In genomic region chr21:46253610-46254124, GRCh38 we compare ENCODE assay signal across 8 cellular contexts. TPM values are rescaled to one million over a fixed set of nuclear protein-coding genes. Genes with fewer than 3 reads are reported as not detected.
DNase-seq lines count a peak whose midpoint lies in the region; ATAC-seq lines count a peak whose summit lies in the region.

No MANE protein-coding gene starts in this region.

- no peak overlapping the region for H3K4me3 Mint-ChIP-seq in activated CD8-positive, alpha-beta memory T cell treated with anti-CD3 and anti-CD28 coated beads, Interleukin-2, amount 10 ng/mL, durations not matched to agents 7 days and 5 days
- H3K4me3 Mint-ChIP-seq in natural killer cell treated with Interleukin-12 subunit alpha and Interleukin-12 subunit beta and Interleukin-15 and Interleukin-18, amount 100 ng/mL, for 72 hours = peak overlapping the region; percentile 52

- CTCF ChIA-PET in activated CD8-positive, alpha-beta memory T cell treated with anti-CD3 and anti-CD28 coated beads, Interleukin-2, amount 10 ng/mL, durations not matched to agents 7 days and 5 days (lab: Charles Lee) = interaction anchor here (0.9 to 2.6 kb wide), 6 partner anchors 11 to 111 kb away, joined by 3 to 14 read pairs (median 4); a partner anchor contains a TSS

- peaks cover 37% of the 10 kb centered on the region for H3K4me1 Mint-ChIP-seq in activated CD8-positive, alpha-beta memory T cell treated with anti-CD3 and anti-CD28 coated beads, Interleukin-2, amount 10 ng/mL, durations not matched to agents 7 days and 5 days
- peaks cover 34 to 45% of the 10 kb centered on the region in 2 donors for H3K4me1 Mint-ChIP-seq in natural killer cell treated with Interleukin-12 subunit alpha and Interleukin-12 subunit beta and Interleukin-15 and Interleukin-18, amount 100 ng/mL, for 72 hours (ENCODE audit: low read depth in 2 of 2)

- peak; percentile 84 for DNase-seq in activated CD8-positive, alpha-beta memory T cell treated with anti-CD3 and anti-CD28 coated beads, Interleukin-2, amount 10 ng/mL, durations not matched to agents 7 days and 5 days
- DNase-seq in natural killer cell treated with Interleukin-12 subunit alpha and Interleukin-12 subunit beta and Interleukin-15 and Interleukin-18, amount 100 ng/mL, for 72 hours (ENCODE audit: low spot score) = peak; percentile 74
- no peak for DNase-seq in G401 (ENCODE audit: low spot score)
- no peak for DNase-seq in putamen (ENCODE audit: low spot score)

- peak; percentile 77 for ATAC-seq in GM18511 (IDR thresholded peaks at IDR 0.05; ENCODE audit: unreplicated experiment)
- ATAC-seq in HG03135 (IDR thresholded peaks at IDR 0.05; ENCODE audit: unreplicated experiment) = peak; percentile 50
- ATAC-seq in activated CD8-positive, alpha-beta memory T cell treated with anti-CD3 and anti-CD28 coated beads, Interleukin-2, amount 10 ng/mL, durations not matched to agents 7 days and 5 days = peak; percentile 90
- peak; percentile 86 to 91 for ATAC-seq in natural killer cell treated with Interleukin-12 subunit alpha and Interleukin-12 subunit beta and Interleukin-15 and Interleukin-18, amount 100 ng/mL, for 72 hours
- no peak for ATAC-seq in GM19455 (IDR thresholded peaks at IDR 0.05; ENCODE audit: unreplicated experiment)
- ATAC-seq in GM21367 (IDR thresholded peaks at IDR 0.05; ENCODE audit: unreplicated experiment) = no peak

- H3K36me3 Mint-ChIP-seq in activated CD8-positive, alpha-beta memory T cell treated with anti-CD3 and anti-CD28 coated beads, Interleukin-2, amount 10 ng/mL, durations not matched to agents 7 days and 5 days = peaks cover 68% of the 10 kb centered on the region
- peaks cover 29% of the 10 kb centered on the region for H3K36me3 Mint-ChIP-seq in natural killer cell treated with Interleukin-12 subunit alpha and Interleukin-12 subunit beta and Interleukin-15 and Interleukin-18, amount 100 ng/mL, for 72 hours

- peak overlapping the region; percentile 80 for H3K27ac Mint-ChIP-seq in activated CD8-positive, alpha-beta memory T cell treated with anti-CD3 and anti-CD28 coated beads, Interleukin-2, amount 10 ng/mL, durations not matched to agents 7 days and 5 days
- peak overlapping the region; percentile 90 to 97 for H3K27ac Mint-ChIP-seq in natural killer cell treated with Interleukin-12 subunit alpha and Interleukin-12 subunit beta and Interleukin-15 and Interleukin-18, amount 100 ng/mL, for 72 hours

- H3K9me3 Mint-ChIP-seq in activated CD8-positive, alpha-beta memory T cell treated with anti-CD3 and anti-CD28 coated beads, Interleukin-2, amount 10 ng/mL, durations not matched to agents 7 days and 5 days (ENCODE audit: low read depth) = no peaks in the 10 kb centered on the region
- H3K9me3 Mint-ChIP-seq in natural killer cell treated with Interleukin-12 subunit alpha and Interleukin-12 subunit beta and Interleukin-15 and Interleukin-18, amount 100 ng/mL, for 72 hours = peaks cover 4% of the 10 kb centered on the region

- in situ Hi-C loops in G401 (cut with HindIII; ENCODE audit: low sequenced_read_pairs) = no loop called here

- H3K27me3 Mint-ChIP-seq in activated CD8-positive, alpha-beta memory T cell treated with anti-CD3 and anti-CD28 coated beads, Interleukin-2, amount 10 ng/mL, durations not matched to agents 7 days and 5 days = no peaks in the 10 kb centered on the region
- no peaks in the 10 kb centered on the region for H3K27me3 Mint-ChIP-seq in natural killer cell treated with Interleukin-12 subunit alpha and Interleukin-12 subunit beta and Interleukin-15 and Interleukin-18, amount 100 ng/mL, for 72 hours

RNA-seq across cellular contexts. Expression of gene LSS, which starts 25.1 kb away (rescaled TPM):
- 10 to 100 TPM; 44.9 to 49.5 TPM for total RNA-seq in activated CD8-positive, alpha-beta memory T cell treated with anti-CD3 and anti-CD28 coated beads, Interleukin-2, amount 10 ng/mL, durations not matched to agents 7 days and 5 days
- total RNA-seq in natural killer cell treated with Interleukin-12 subunit alpha and Interleukin-12 subunit beta and Interleukin-15 and Interleukin-18, amount 100 ng/mL, for 72 hours = 10 to 100 TPM; 32.6 to 54.4 TPM
- 59.4 and 66.8 TPM in 2 replicates for total RNA-seq in G401 (2014; rRNA removed; shearing (Covaris generic))

RNA-seq across cellular contexts. Expression of gene MCM3AP, which starts 31.7 kb away (rescaled TPM):
- total RNA-seq in activated CD8-positive, alpha-beta memory T cell treated with anti-CD3 and anti-CD28 coated beads, Interleukin-2, amount 10 ng/mL, durations not matched to agents 7 days and 5 days = 100 to 1,000 TPM; 134 to 139 TPM
- 100 to 1,000 TPM; 161 to 193 TPM for total RNA-seq in natural killer cell treated with Interleukin-12 subunit alpha and Interleukin-12 subunit beta and Interleukin-15 and Interleukin-18, amount 100 ng/mL, for 72 hours
- total RNA-seq in G401 (2014; rRNA removed; shearing (Covaris generic)) = 102 and 127 TPM in 2 replicates

RNA-seq across cellular contexts. Expression of gene YBEY, which starts 32.5 kb away (rescaled TPM):
- 1 to 10 TPM; 6.9 to 9.1 TPM for total RNA-seq in activated CD8-positive, alpha-beta memory T cell treated with anti-CD3 and anti-CD28 coated beads, Interleukin-2, amount 10 ng/mL, durations not matched to agents 7 days and 5 days
- total RNA-seq in natural killer cell treated with Interleukin-12 subunit alpha and Interleukin-12 subunit beta and Interleukin-15 and Interleukin-18, amount 100 ng/mL, for 72 hours = 10 to 100 TPM in 1 of 2 donors, 1 to 10 TPM in 1; 8.1 to 10.9 TPM
- 29.0 and 52.6 TPM in 2 replicates for total RNA-seq in G401 (2014; rRNA removed; shearing (Covaris generic))

Comparison
In these comparisons a context has a peak if more than half of its experiments do, and no peak if none do; other contexts are left out.
1. ATAC-seq: peak in GM18511 (single experiment), HG03135 (single experiment), activated CD8-positive, alpha-beta memory T cell treated with anti-CD3 and anti-CD28 coated beads, Interleukin-2, amount 10 ng/mL, durations not matched to agents 7 days and 5 days (single experiment) and natural killer cell treated with Interleukin-12 subunit alpha and Interleukin-12 subunit beta and Interleukin-15 and Interleukin-18, amount 100 ng/mL, for 72 hours (2 of 2); none in GM19455 (single experiment) and GM21367 (single experiment).
2. DNase-seq: peak in activated CD8-positive, alpha-beta memory T cell treated with anti-CD3 and anti-CD28 coated beads, Interleukin-2, amount 10 ng/mL, durations not matched to agents 7 days and 5 days (single experiment) and natural killer cell treated with Interleukin-12 subunit alpha and Interleukin-12 subunit beta and Interleukin-15 and Interleukin-18, amount 100 ng/mL, for 72 hours (single experiment); none in G401 (single experiment) and putamen (single experiment).